In the genomic region with DNA sequence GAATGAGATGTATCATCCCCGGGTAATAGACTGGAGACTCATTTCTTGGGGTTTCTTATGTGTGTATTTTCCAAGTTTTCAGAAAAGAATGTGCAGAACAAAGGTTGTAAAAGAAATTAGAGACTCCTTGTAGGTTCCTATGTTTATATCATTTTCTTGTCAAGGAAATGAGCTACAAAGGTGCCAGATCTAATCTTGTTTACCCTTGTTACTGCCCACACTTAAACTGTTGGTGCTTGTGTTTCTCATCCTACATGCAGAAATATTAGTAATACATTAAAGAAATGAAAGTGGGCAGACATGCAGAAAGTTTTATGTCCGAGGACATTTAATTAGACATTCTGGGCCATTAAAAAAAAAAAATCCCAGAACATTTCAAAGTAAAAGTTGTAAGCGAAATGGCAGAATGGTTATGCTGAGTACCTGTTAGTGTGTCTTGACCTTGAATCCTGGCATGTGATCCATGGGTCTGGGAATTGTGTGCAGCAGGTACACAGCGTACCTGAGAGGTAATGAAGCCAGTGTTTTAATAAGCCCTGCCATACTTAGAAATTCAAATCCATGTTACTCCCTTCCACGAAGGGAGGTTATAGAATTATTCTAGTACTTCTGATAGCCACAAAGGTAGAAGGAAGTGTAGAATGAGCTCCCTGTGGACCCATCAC, we compare ENCODE assay signal across 23 cellular contexts.
DNase-seq lines count a peak whose midpoint lies in the region; ATAC-seq, FAIRE-seq and TF ChIP-seq lines count a peak whose summit lies in the region.
"Had no signal": no experiment of that assay in that cellular context is flagged by ENCODE, and none has a peak within 500 bp of the region (broad histone marks: within the 10 kb centered on the region; RNA-seq: fewer than 3 reads in every experiment).

No MANE protein-coding gene starts in this region.

- WGBS in thyroid gland, 2 donors = 59 to 70% methylated on average over 5 of the region's 5 CpGs
- WGBS in heart left ventricle, 4 donors = 82 to 91% (median 86%) methylated on average over 5 of the region's 5 CpGs

- no peaks in the 10 kb centered on the region for H3K9me2 ChIP-seq in OCI-LY1 (ENCODE audit: low read depth, low read length)

- H3K4me1 ChIP-seq in OCI-LY1 (ENCODE audit: insufficient read depth, low read length, severe bottlenecking) (peaks cover 44% of the 10 kb centered on the region), thyroid gland (peaks cover 30 to 34% of the 10 kb centered on the region in 2 donors), heart left ventricle (no peaks in the 10 kb centered on the region)
- H3K4me1 ChIP-seq: A549, HAP-1 had no signal

- H3K9me3 ChIP-seq in OCI-LY1 (ENCODE audit: low read length) = no peaks in the 10 kb centered on the region
- H3K9me3 ChIP-seq in thyroid gland = no peaks in the 10 kb centered on the region
- H3K9me3 ChIP-seq in heart left ventricle = no peaks in the 10 kb centered on the region
- H3K9me3 ChIP-seq: A549, BE2C, Caco-2, HAP-1 had no signal

- intact Hi-C loops in thyroid gland (cut with DNase I) (no loop called here), heart left ventricle (cut with DNase I) (no loop called here)

- TF ChIP-seq POLR2A in thyroid gland (IDR thresholded peaks at IDR 0.05) (no peak), heart left ventricle (IDR thresholded peaks at IDR 0.05) (no peak)

- H3K27ac ChIP-seq in OCI-LY1 (ENCODE audit: low read depth, low read length, poor library complexity, severe bottlenecking) = peak overlapping the region; percentile 94
- peak overlapping the region; percentile 64 for H3K27ac ChIP-seq in VCaP
- peak overlapping the region in 2 of 3 donors; percentile 10 to 26 for H3K27ac ChIP-seq in thyroid gland
- no peak overlapping the region for H3K27ac ChIP-seq in heart left ventricle
- H3K27ac ChIP-seq: A549 had no signal

- no peaks in the 10 kb centered on the region for H4K20me1 ChIP-seq in OCI-LY1 (ENCODE audit: insufficient read depth, low read length)

- FAIRE-seq in HTR-8/SVneo (lab: Jason Lieb, UNC) = peak; percentile 51
- FAIRE-seq: A549, G401.6, GM12892, H54 had no signal

- H3K79me2 ChIP-seq in OCI-LY1 (ENCODE audit: insufficient read depth, low read length) = no peaks in the 10 kb centered on the region

- H2AFZ ChIP-seq in OCI-LY1 (ENCODE audit: low read length) = no peak overlapping the region

- H3K36me3 ChIP-seq in OCI-LY1 (ENCODE audit: insufficient read depth, low read length) = 0 out of 2 replicates have a peak, but pooled peaks cover 3% of the 10 kb centered on the region
- no peaks in the 10 kb centered on the region for H3K36me3 ChIP-seq in thyroid gland
- peaks cover 0 to 11% (median 7%) of the 10 kb centered on the region in 9 donors for H3K36me3 ChIP-seq in heart left ventricle
- H3K36me3 ChIP-seq: BE2C, HAP-1 had no signal

- H3K9ac ChIP-seq in OCI-LY1 (ENCODE audit: low read length) = no peak overlapping the region

- H3F3A ChIP-seq in OCI-LY1 (ENCODE audit: insufficient read depth, low read length) = no peaks in the 10 kb centered on the region

- H3K4me3 ChIP-seq in OCI-LY1 (ENCODE audit: low read depth, low read length, poor library complexity, severe bottlenecking) (no peak overlapping the region), thyroid gland (replicated peaks in 1 of 3) (no peak overlapping the region), heart left ventricle (no peak overlapping the region)
- H3K4me3 ChIP-seq: A549, HAP-1 had no signal

- no peak overlapping the region for H3K4me2 ChIP-seq in OCI-LY1 (ENCODE audit: low read length)
- H3K4me2 ChIP-seq: A549 had no signal

- no peak for ATAC-seq in omental fat pad (ENCODE audit: low FRiP score)
- ATAC-seq in heart left ventricle = no peak
- ATAC-seq: A549; CD8-positive, alpha-beta T cell had no signal

- no peak for TF ChIP-seq CTCF in OCI-LY1 (IDR thresholded peaks at IDR 0.05; ENCODE audit: low read length)
- TF ChIP-seq CTCF in VCaP (conservative IDR thresholded peaks at IDR 0.05) = no peak
- no peak for TF ChIP-seq CTCF in thyroid gland (IDR thresholded peaks at IDR 0.05)
- TF ChIP-seq CTCF in omental fat pad (IDR thresholded peaks at IDR 0.05) = no peak
- no peak for TF ChIP-seq CTCF in heart left ventricle (IDR thresholded peaks at IDR 0.05)

- H3K27me3 ChIP-seq in OCI-LY1 (ENCODE audit: insufficient read depth, low read length) = no peaks in the 10 kb centered on the region
- no peaks in the 10 kb centered on the region for H3K27me3 ChIP-seq in thyroid gland
- no peaks in the 10 kb centered on the region for H3K27me3 ChIP-seq in heart left ventricle
- H3K27me3 ChIP-seq: BE2C had no signal

- DNase-seq in HTR-8/SVneo (ENCODE audit: insufficient read length, low spot score) = no peak
- DNase-seq in thyroid gland = peak; percentile 58 to 61
- DNase-seq in T1000 (lab: John Stamatoyannopoulos, UW) = no peak
- DNase-seq in omental fat pad (ENCODE audit: low spot score) = no peak
- no peak for DNase-seq in heart left ventricle
- DNase-seq: 8988T; ACHN; AML-193; BE2C; C1 segment of cervical spinal cord; Caco-2; CD8-positive, alpha-beta T cell; DMS153; DND-41; GOT3; HFFc6 had no signal

Comparison
In these comparisons a context has a peak if more than half of its experiments do, and no peak if none do; other contexts are left out.
1. DNase-seq: peak in thyroid gland (2 of 2); none in HTR-8/SVneo (single experiment), T1000 (single experiment), omental fat pad (single experiment) and heart left ventricle (0 of 5).
2. H3K27ac ChIP-seq: peak in OCI-LY1 (single experiment), VCaP (single experiment) and thyroid gland (2 of 3); none in heart left ventricle (0 of 12).